In genomic region chr1:23799255-23799569, GRCh38 we compare ENCODE assay signal across 1 cellular context.
TF ChIP-seq lines count a peak whose summit lies in the region.

No MANE protein-coding gene starts in this region.

TF ChIP-seq in GM23338, 12 proteins besides CTCF, POLR2A, EP300 and RAD21 (continued from another document):
- TF ChIP-seq ZNF462 (CRISPR knock-in tag; IDR thresholded peaks at IDR 0.05) = no peak
- TF ChIP-seq STAT1 (IDR thresholded peaks at IDR 0.05; ENCODE audit: unreplicated experiment) = no peak
- TF ChIP-seq NANOG (IDR thresholded peaks at IDR 0.05; ENCODE audit: borderline replicate concordance) = no peak
- TF ChIP-seq POLR2AphosphoS5 (IDR thresholded peaks at IDR 0.05; ENCODE audit: low read depth) = no peak
- TF ChIP-seq ETS1 (IDR thresholded peaks at IDR 0.05) = no peak
- no peak for TF ChIP-seq EZH2 (IDR thresholded peaks at IDR 0.05; ENCODE audit: low read depth, unreplicated experiment)
- no peak for TF ChIP-seq ZNF114 (CRISPR knock-in tag; IDR thresholded peaks at IDR 0.05)
- TF ChIP-seq EZH2phosphoT487 (IDR thresholded peaks at IDR 0.05; ENCODE audit: unreplicated experiment) = no peak
- no peak for TF ChIP-seq JUNB (IDR thresholded peaks at IDR 0.05; ENCODE audit: unreplicated experiment)
